ENCODE assay signal across 8 cellular contexts in the genomic region with DNA sequence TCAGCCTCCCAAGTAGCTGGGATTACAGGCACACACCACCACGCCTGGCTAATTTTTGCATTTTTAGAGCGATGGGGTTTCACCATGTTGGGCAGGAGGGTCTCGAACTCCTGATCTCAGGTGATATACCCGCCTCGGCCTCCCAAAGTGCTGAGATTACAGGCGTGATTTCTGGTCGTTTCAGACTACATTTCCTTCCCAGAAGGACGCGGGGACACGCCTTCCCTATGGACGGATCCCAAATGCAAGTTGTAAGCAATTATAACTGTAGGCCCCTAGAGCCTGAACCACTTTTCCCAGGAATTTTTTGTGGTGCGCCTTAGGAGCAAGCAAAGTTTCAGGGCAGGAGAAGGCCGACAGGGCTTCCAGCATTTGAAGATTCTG. TPM values are rescaled to one million over a fixed set of nuclear protein-coding genes. Genes with fewer than 3 reads are reported as not detected.
A peak's percentile ranks its signal among the peaks of the same experiment; 100 is the strongest.
DNase-seq lines count a peak whose midpoint lies in the region; ATAC-seq and TF ChIP-seq lines count a peak whose summit lies in the region.

No MANE protein-coding gene starts in this region.

- peaks cover 0 to 50% (median 22%) of the 10 kb centered on the region in 11 donors for H3K9me3 Mint-ChIP-seq in naive thymus-derived CD4-positive, alpha-beta T cell

- peak overlapping the region; percentile 54 for H3K4me3 ChIP-seq in AG04449 (ENCODE audit: low read depth, low read length)
- H3K4me3 ChIP-seq in KMS-11 (IDR thresholded peaks at IDR 0.05; ENCODE audit: insufficient read depth, low read depth, low read length) = no peak overlapping the region
- H3K4me3 ChIP-seq in naive thymus-derived CD4-positive, alpha-beta T cell (ENCODE audit: low read length) = peak overlapping the region; percentile 99

- no peaks in the 10 kb centered on the region for H3K9me3 ChIP-seq in naive thymus-derived CD4-positive, alpha-beta T cell (ENCODE audit: control insufficient read depth in 2 of 3, low read length in 3 of 3)

- peaks cover 3 to 31% (median 21%) of the 10 kb centered on the region in 5 donors for H3K36me3 Mint-ChIP-seq in naive thymus-derived CD4-positive, alpha-beta T cell

- H3K4me1 ChIP-seq in KMS-11 (ENCODE audit: low read depth, poor library complexity, severe bottlenecking) = no peaks in the 10 kb centered on the region
- peaks cover 9 to 10% of the 10 kb centered on the region in 2 donors for H3K4me1 ChIP-seq in naive thymus-derived CD4-positive, alpha-beta T cell (ENCODE audit: control insufficient read depth in 2 of 2, insufficient read depth in 2 of 2, low read length in 2 of 2)

- peaks cover 10 to 27% (median 18%) of the 10 kb centered on the region in 7 donors for H3K4me1 Mint-ChIP-seq in naive thymus-derived CD4-positive, alpha-beta T cell

- peak overlapping the region; percentile 44; the same call in 1 of the 2 replicates for H2AFZ ChIP-seq in KMS-11 (ENCODE audit: low read depth)

- no peaks in the 10 kb centered on the region for H3K27me3 Mint-ChIP-seq in naive thymus-derived CD4-positive, alpha-beta T cell

- no peaks in the 10 kb centered on the region for H3K27me3 ChIP-seq in KMS-11 (ENCODE audit: insufficient read depth, low read depth)
- no peaks in the 10 kb centered on the region for H3K27me3 ChIP-seq in naive thymus-derived CD4-positive, alpha-beta T cell (ENCODE audit: control insufficient read depth in 2 of 2, insufficient read depth in 2 of 2, low read length in 2 of 2)

- CTCF ChIA-PET in AG04449 (lab: Yijun Ruan, JAX) = interaction anchor here (1.2 to 2.0 kb wide), 2 partner anchors 10 to 11 kb away, joined by 3 to 5 read pairs; no protein-coding TSS in a partner anchor
- CTCF ChIA-PET in naive thymus-derived CD4-positive, alpha-beta T cell (lab: Charles Lee) = interaction anchor here (1.0 to 2.5 kb wide), 2 partner anchors 10 to 325 kb away, joined by 3 to 6 read pairs; no protein-coding TSS in a partner anchor

- H3K4me2 ChIP-seq in KMS-11 = no peak overlapping the region

- POLR2A ChIA-PET in AG04449 (lab: Yijun Ruan, JAX) = interaction anchor here (1.0 kb wide), 1 partner anchor 17 kb away, joined by 4 read pairs; no protein-coding TSS in a partner anchor
- POLR2A ChIA-PET in naive thymus-derived CD4-positive, alpha-beta T cell (lab: Charles Lee) = interaction anchor here (0.6 to 3.2 kb wide), 8 partner anchors 18 to 1471 kb away, joined by 3 to 25 read pairs (median 4); a partner anchor contains a TSS

- no peak overlapping the region for H3K9ac ChIP-seq in KMS-11

- H3K27ac ChIP-seq in KMS-11 = no peak overlapping the region
- peak overlapping the region; percentile 83 for H3K27ac ChIP-seq in cingulate gyrus (ENCODE audit: low read depth, low read length)
- H3K27ac ChIP-seq in naive thymus-derived CD4-positive, alpha-beta T cell (ENCODE audit: low read depth, low read length) = peak overlapping the region; percentile 69

- ATAC-seq in naive thymus-derived CD4-positive, alpha-beta T cell = no peak

- H3K79me2 ChIP-seq in KMS-11 (ENCODE audit: insufficient read depth, low read depth) = no peaks in the 10 kb centered on the region

- TF ChIP-seq CTCF in AG04449 (IDR thresholded peaks at IDR 0.05; ENCODE audit: insufficient read depth, low read length, missing control alignments) = no peak
- no peak for TF ChIP-seq CTCF in KMS-11 (conservative IDR thresholded peaks at IDR 0.05; ENCODE audit: low read depth, low read length)

- no peaks in the 10 kb centered on the region for H4K20me1 ChIP-seq in KMS-11 (ENCODE audit: insufficient read depth)

- H3K27ac Mint-ChIP-seq in naive thymus-derived CD4-positive, alpha-beta T cell = peak overlapping the region; percentile 84 to 96 (median 94)

- no peaks in the 10 kb centered on the region for H3K36me3 ChIP-seq in KMS-11 (ENCODE audit: insufficient read depth)
- peaks cover 0 to 3% (median 0%) of the 10 kb centered on the region in 3 experiments for H3K36me3 ChIP-seq in naive thymus-derived CD4-positive, alpha-beta T cell (ENCODE audit: control insufficient read depth in 2 of 3, insufficient read depth in 3 of 3, low read length in 3 of 3)

- intact Hi-C loops in naive thymus-derived CD4-positive, alpha-beta T cell (cut with micrococcal nuclease) = loop anchor here (1.0 to 5.0 kb wide), 16 partner anchors 17 to 1817 kb away; a partner anchor contains a TSS

- no peak for DNase-seq in AG04449 (ENCODE audit: low read depth, low spot score)
- DNase-seq in naive thymus-derived CD4-positive, alpha-beta T cell = peak in 1 of 9 donors; percentile 16
- DNase-seq in SIG-M5 treated with dmso at 0.1 percent for 504 hours (lab: John Stamatoyannopoulos, UW; ENCODE audit: unreplicated experiment) = no peak
- DNase-seq in NCI-H1105 (lab: John Stamatoyannopoulos, UW) = no peak
- no peak for DNase-seq in NCI-H2171 (lab: John Stamatoyannopoulos, UW)
- no peak for DNase-seq in AG08395 (ENCODE audit: low spot score)

- peak overlapping the region; percentile 94 to 99 (median 98) for H3K4me3 Mint-ChIP-seq in naive thymus-derived CD4-positive, alpha-beta T cell

RNA-seq across cellular contexts. Expression of a gene that starts 17.8 kb away (rescaled TPM):
- total RNA-seq in naive thymus-derived CD4-positive, alpha-beta T cell = 100 to 1,000 TPM in 2 of 5 experiments, 10 to 100 TPM in 3; 18.1 to 318 (median 68.6) TPM
- 10 to 100 TPM; 35.0 to 52.1 TPM for polyA plus RNA-seq in naive thymus-derived CD4-positive, alpha-beta T cell

RNA-seq across cellular contexts. Expression of a gene that starts 52.6 kb away (rescaled TPM):
- 10 to 100 TPM in 1 of 5 experiments, 1 to 10 TPM in 4; 2.5 to 11.2 (median 4.6) TPM for total RNA-seq in naive thymus-derived CD4-positive, alpha-beta T cell
- polyA plus RNA-seq in naive thymus-derived CD4-positive, alpha-beta T cell = 1 to 10 TPM; 3.9 to 7.0 TPM
